ENCODE assay signal across 2 cellular contexts in genomic region chr9:37510053-37510452, GRCh38.
TF ChIP-seq lines count a peak whose summit lies in the region.

No MANE protein-coding gene starts in this region.

TF ChIP-seq in K562, 482 proteins besides CTCF, POLR2A, EP300 and RAD21:
- peak; percentile 14 for TF ChIP-seq POLR2B (IDR thresholded peaks at IDR 0.05; ENCODE audit: low read depth, partially characterized antibody)
- TF ChIP-seq ZNF121 (CRISPR knock-in tag; conservative IDR thresholded peaks at IDR 0.05), result 0 out of 2 replicates have a peak, but pooled peaks have one; percentile 40

TF ChIP-seq in HepG2, 621 proteins besides CTCF, POLR2A, EP300 and RAD21:
- TF ChIP-seq ZNF121 (CRISPR knock-in tag; IDR thresholded peaks at IDR 0.05), result peak; percentile 74
- 0 out of 2 replicates have a peak, but pooled peaks have one; percentile 28 for TF ChIP-seq ZMYM3 (CRISPR knock-in tag; IDR thresholded peaks at IDR 0.05)
- TF ChIP-seq ZNF770 (CRISPR knock-in tag; IDR thresholded peaks at IDR 0.05), result peak; percentile 85
